23 cellular contexts compared by ENCODE assay signal in genomic region chr11:119572481-119573424, GRCh38.
A peak's percentile ranks its signal among the peaks of the same experiment; 100 is the strongest.
DNase-seq lines count a peak whose midpoint lies in the region; ATAC-seq and TF ChIP-seq lines count a peak whose summit lies in the region.
"Had no signal": no experiment of that assay in that cellular context is flagged by ENCODE, and none has a peak within 500 bp of the region (broad histone marks: within the 10 kb centered on the region; RNA-seq: fewer than 3 reads in every experiment).

No MANE protein-coding gene starts in this region.

- intact Hi-C loops in body of pancreas (cut with DNase I), result no loop called here

- H3K79me2 ChIP-seq in Karpas-422 (ENCODE audit: low read length), result no peaks in the 10 kb centered on the region

- H3K4me2 ChIP-seq in Karpas-422 (ENCODE audit: low read depth, low read length, poor library complexity, severe bottlenecking), result no peak overlapping the region
- H3K4me2 ChIP-seq: KMS-11 had no signal

- TF ChIP-seq CTCF in AG09309 (IDR thresholded peaks at IDR 0.05; ENCODE audit: control insufficient read depth, insufficient read depth, low read depth, low read length, missing control alignments), result peak; percentile 5
- TF ChIP-seq CTCF in HL-60 (IDR thresholded peaks at IDR 0.05; ENCODE audit: insufficient read depth, low read length), result no peak
- TF ChIP-seq CTCF in choroid plexus epithelial cell (conservative IDR thresholded peaks at IDR 0.05; ENCODE audit: low read depth, low read length), result peak; percentile 3
- no peak for TF ChIP-seq CTCF in body of pancreas (IDR thresholded peaks at IDR 0.05)

- no peak overlapping the region for H3K9ac ChIP-seq in Karpas-422 (ENCODE audit: low read length)
- H3K9ac ChIP-seq: KMS-11 had no signal

- no peak overlapping the region for H3K4me3 ChIP-seq in AG09309 (ENCODE audit: control insufficient read depth, low read depth, low read length)
- no peak overlapping the region for H3K4me3 ChIP-seq in HL-60 (replicated peaks; ENCODE audit: insufficient read depth, low read length)
- H3K4me3 ChIP-seq in choroid plexus epithelial cell (ENCODE audit: low read depth, low read length), result no peak overlapping the region
- H3K4me3 ChIP-seq in body of pancreas, result no peak overlapping the region
- H3K4me3 ChIP-seq in Karpas-422 (ENCODE audit: low read length), result no peak overlapping the region
- H3K4me3 ChIP-seq: ascending aorta, spleen, uterus had no signal

- no peaks in the 10 kb centered on the region for H3K9me3 ChIP-seq in body of pancreas
- no peaks in the 10 kb centered on the region for H3K9me3 ChIP-seq in Karpas-422 (ENCODE audit: low read length)
- H3K9me3 ChIP-seq: ascending aorta, spleen, uterus had no signal

- H3K4me1 ChIP-seq in body of pancreas (no peaks in the 10 kb centered on the region), Karpas-422 (ENCODE audit: low read length) (peaks cover 40% of the 10 kb centered on the region)
- H3K4me1 ChIP-seq: ascending aorta, uterus had no signal

- H3K27ac ChIP-seq in HL-60 (replicated peaks) (peak overlapping the region; percentile 73), body of pancreas (no peak overlapping the region), Karpas-422 (ENCODE audit: low read length) (no peak overlapping the region)
- H3K27ac ChIP-seq: ascending aorta, KMS-11, spleen, uterus had no signal

- H2AFZ ChIP-seq in Karpas-422 (ENCODE audit: low read length), result no peak overlapping the region

- H3K9me2 ChIP-seq in Karpas-422 (replicated peaks; ENCODE audit: insufficient read depth, low read length), result no peaks in the 10 kb centered on the region

- H4K20me1 ChIP-seq in Karpas-422 (ENCODE audit: insufficient read depth, low read depth, low read length), result no peaks in the 10 kb centered on the region

- H3K36me3 ChIP-seq in body of pancreas (replicated peaks in 1 of 2; ENCODE audit: insufficient read depth in 1 of 2, low read depth in 2 of 2) (no peaks in the 10 kb centered on the region), Karpas-422 (ENCODE audit: insufficient read depth, low read length) (no peaks in the 10 kb centered on the region)
- H3K36me3 ChIP-seq: ascending aorta, spleen, uterus had no signal

- DNase-seq in AG09309 (ENCODE audit: low read depth) (no peak), HL-60 (ENCODE audit: low read depth in 1 of 2, low spot score in 1 of 2) (no peak), choroid plexus epithelial cell (ENCODE audit: low read depth) (no peak), kidney tubule cell (ENCODE audit: low spot score) (peak; percentile 72), body of pancreas (no peak), Karpas-422 (no peak)
- no peak for DNase-seq in activated naive CD4-positive, alpha-beta T cell treated with Interleukin-2 at 50 U/mL for 16 hours
- DNase-seq: activated B cell treated with CpG ODN at 0.5 μM for 24 hours; activated CD4-positive, alpha-beta memory T cell treated with anti-CD3 and anti-CD28 coated beads, Interleukin-2, amount 10 ng/mL, durations not matched to agents 7 days and 5 days; activated T-cell treated with anti-CD3 and anti-CD28 coated beads, Interleukin-2, amount 50 U/mL, for 24 hours; foreskin melanocyte; left cardiac atrium; NCI-H1105 treated with DMSO at 0.1 percent for 48 hours; NCI-H2107; NCI-H526 treated with DMSO at 0.1 percent for 48 hours; nephron progenitor cell; SIG-M5; spleen; stimulated activated CD8-positive, alpha-beta memory T cell treated with anti-CD3 and anti-CD28 coated beads, Interleukin-4, amount 100 ng/mL, for 48 hours; uterus had no signal

- ATAC-seq in body of pancreas (no peak), GM18519 (IDR thresholded peaks at IDR 0.05; ENCODE audit: low FRiP score, unreplicated experiment) (no peak)

- 82 to 87% methylated on average over 13 of the region's 13 CpGs for WGBS in body of pancreas, 2 donors

- no peaks in the 10 kb centered on the region for H3K27me3 ChIP-seq in HL-60 (ENCODE audit: insufficient read depth, poor library complexity, severe bottlenecking)
- H3K27me3 ChIP-seq in body of pancreas, result no peaks in the 10 kb centered on the region
- H3K27me3 ChIP-seq in Karpas-422 (ENCODE audit: low read length), result no peaks in the 10 kb centered on the region
- H3K27me3 ChIP-seq: ascending aorta, spleen, uterus had no signal

- TF ChIP-seq POLR2A in body of pancreas (IDR thresholded peaks at IDR 0.05), result no peak

Comparison
In these comparisons a context has a peak if more than half of its experiments do, and no peak if none do; other contexts are left out.
1. CTCF ChIP-seq: peak in AG09309 (single experiment) and choroid plexus epithelial cell (single experiment); none in HL-60 (single experiment) and body of pancreas (0 of 7).